In the genomic region with DNA sequence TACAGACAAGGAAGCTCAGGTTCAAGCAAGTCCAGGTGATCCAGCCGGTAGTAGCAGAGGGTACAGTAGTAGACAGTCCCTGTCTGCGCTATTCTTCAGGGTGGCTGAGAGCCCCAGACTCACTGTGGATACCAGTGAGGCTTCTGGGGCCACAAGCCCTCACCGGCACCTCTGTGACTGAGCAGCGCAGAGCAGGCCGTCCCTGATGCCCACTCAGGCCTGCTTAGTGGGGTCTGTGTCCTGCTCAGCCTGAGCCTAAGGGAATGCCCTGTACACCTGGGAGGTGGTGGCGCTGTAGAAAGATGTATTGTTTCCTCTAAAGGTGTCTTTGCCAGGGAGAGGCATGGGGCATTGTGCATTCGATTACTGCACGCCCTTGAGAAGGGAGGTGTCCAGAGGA, we compare ENCODE assay signal across 26 cellular contexts.
"Had no signal": no experiment of that assay in that cellular context is flagged by ENCODE, and none has a peak within 500 bp of the region (broad histone marks: within the 10 kb centered on the region; RNA-seq: fewer than 3 reads in every experiment).

No MANE protein-coding gene starts in this region.

- H3K9me3 ChIP-seq: Peyer's patch had no signal

- H3K4me3 ChIP-seq: K562, Peyer's patch had no signal

- H3K36me3 Mint-ChIP-seq: activated naive CD4-positive, alpha-beta T cell treated with anti-CD3 and anti-CD28 coated beads, Interleukin-2, amount 50 U/mL, for 72 hours; WTC11 had no signal

- H3K27me3 ChIP-seq: Peyer's patch had no signal

- H3K4me3 Mint-ChIP-seq: activated CD8-positive, alpha-beta T cell treated with anti-CD3 and anti-CD28 coated beads, Interleukin-2, amount 10 ng/mL, durations not matched to agents 7 days and 5 days; activated T-helper 1 cell treated with anti-CD3 and anti-CD28 coated beads, Interleukin-12 subunit alpha, Interleukin-12 subunit beta, Interleukin-2, Interleukin-4 antibody, amounts not matched to agents 30 ng/mL and 10 ng/mL and 1 ng/mL, durations not matched to agents 14 hours and 24 hours and 36 hours; T-helper 17 cell; WTC11 had no signal

- H3K9me3 Mint-ChIP-seq: activated naive CD4-positive, alpha-beta T cell treated with anti-CD3 and anti-CD28 coated beads, Interleukin-2, amount 50 U/mL, for 72 hours; activated T-helper 1 cell treated with anti-CD3 and anti-CD28 coated beads, Interleukin-12 subunit alpha, Interleukin-12 subunit beta, Interleukin-2, Interleukin-4 antibody, amounts not matched to agents 30 ng/mL and 10 ng/mL and 1 ng/mL, durations not matched to agents 14 hours and 24 hours and 36 hours; WTC11 had no signal

- H3K27ac ChIP-seq: brain microvascular endothelial cell, Peyer's patch, RWPE1 had no signal

- ATAC-seq: activated CD8-positive, alpha-beta T cell treated with anti-CD3 and anti-CD28 coated beads, Interleukin-2, amount 10 ng/mL, durations not matched to agents 7 days and 5 days; activated naive CD4-positive, alpha-beta T cell treated with anti-CD3 and anti-CD28 coated beads, Interleukin-2, amount 50 U/mL, for 72 hours; K562; T-helper 17 cell; WTC11 had no signal

- H3K4me1 Mint-ChIP-seq: T-helper 17 cell had no signal

- FAIRE-seq: K562 had no signal

- DNase-seq: activated CD4-positive, alpha-beta T cell treated with anti-CD3 and anti-CD28 coated beads for 48 hours; activated CD4-positive, alpha-beta T cell treated with anti-CD3 and anti-CD28 coated beads, Interleukin-2, amount 50 U/mL, for 4 hours; activated CD4-positive, CD25-positive, alpha-beta regulatory T cell treated with anti-CD3 and anti-CD28 coated beads, Interleukin-2, amount 50 U/mL, for 72 hours; activated CD8-positive, alpha-beta memory T cell treated with anti-CD3 and anti-CD28 coated beads, Interleukin-2, amount 50 U/mL, for 48 hours; activated CD8-positive, alpha-beta T cell treated with anti-CD3 and anti-CD28 coated beads, Interleukin-2, amount 10 ng/mL, durations not matched to agents 7 days and 5 days; activated effector memory CD4-positive, alpha-beta T cell treated with anti-CD3 and anti-CD28 coated beads, Interleukin-2, amount 50 U/mL, for 16 hours; activated naive CD4-positive, alpha-beta T cell treated with Interleukin-2 at 50 U/mL for 16 hours; activated T-cell treated with anti-CD3 and anti-CD28 coated beads, Interleukin-2, amount 50 U/mL, for 1 hour; brain microvascular endothelial cell; caudate nucleus; Karpas-422; MM.1S; NCI-H1105; NCI-H1436; NCI-H1694 treated with DMSO at 0.1 percent for 48 hours; NCI-H2029 treated with DMSO at 0.1 percent for 48 hours; NCI-H524; SHP77; T-helper 17 cell; T-helper 9 cell had no signal

- H3K36me3 ChIP-seq: brain microvascular endothelial cell, Peyer's patch had no signal
